ENCODE assay signal across 34 cellular contexts in the genomic region with DNA sequence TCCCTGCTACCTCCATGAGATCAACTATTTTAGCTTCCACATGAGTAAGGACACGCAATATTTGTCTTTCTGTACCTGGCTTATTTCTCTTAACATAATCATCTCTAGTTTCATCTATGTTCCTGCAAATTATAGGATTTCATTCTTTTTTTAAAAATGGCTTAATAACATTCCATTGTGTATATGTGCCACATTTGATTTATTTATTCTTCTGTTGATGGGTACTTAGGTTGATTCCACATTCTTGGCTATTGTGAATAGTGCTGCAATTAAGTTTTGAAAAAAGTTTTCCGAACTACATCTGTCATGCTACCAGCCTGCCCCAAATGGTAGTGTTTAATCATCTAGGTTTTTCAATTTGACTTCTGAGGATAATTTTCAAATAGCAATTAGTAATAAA.
"Had no signal": no experiment of that assay in that cellular context is flagged by ENCODE, and none has a peak within 500 bp of the region (broad histone marks: within the 10 kb centered on the region; RNA-seq: fewer than 3 reads in every experiment).

No MANE protein-coding gene starts in this region.

- H3K4me3 ChIP-seq: adrenal gland, body of pancreas, breast epithelium had no signal

- H3K9me3 Mint-ChIP-seq: activated B cell treated with CpG ODN at 0.5 μM for 24 hours; activated CD4-positive, alpha-beta memory T cell treated with anti-CD3 and anti-CD28 coated beads, Interleukin-2, amount 10 ng/mL, durations not matched to agents 7 days and 5 days; activated CD4-positive, alpha-beta T cell treated with anti-CD3 and anti-CD28 coated beads, Interleukin-2, amount 10 ng/mL, durations not matched to agents 7 days and 5 days; activated T-helper 2 cell treated with anti-CD3 and anti-CD28 coated beads, Interferon-gamma antibody, Interleukin-2, Interleukin-4, amounts not matched to agents 10 μg/mL and 5 μg/mL and 100 μg/mL, durations not matched to agents 14 hours and 24 hours and 36 hours; T-helper 1 cell treated with Interleukin-12 subunit alpha and Interleukin-12 subunit beta and Interleukin-4 antibody, amounts not matched to agents 30 μg/mL and 1 μg/mL, for 36 hours had no signal

- H3K9me3 ChIP-seq: adrenal gland, body of pancreas, breast epithelium had no signal

- H3K4me3 Mint-ChIP-seq: activated B cell treated with CpG ODN at 0.5 μM for 24 hours; activated CD4-positive, alpha-beta memory T cell treated with anti-CD3 and anti-CD28 coated beads, Interleukin-2, amount 10 ng/mL, durations not matched to agents 7 days and 5 days; activated CD4-positive, alpha-beta T cell treated with anti-CD3 and anti-CD28 coated beads for 36 hours; activated CD4-positive, alpha-beta T cell treated with anti-CD3 and anti-CD28 coated beads, Interleukin-2, amount 10 ng/mL, durations not matched to agents 7 days and 5 days; activated CD8-positive, alpha-beta memory T cell treated with anti-CD3 and anti-CD28 coated beads, Interleukin-2, amount 10 ng/mL, durations not matched to agents 7 days and 5 days; activated CD8-positive, alpha-beta T cell treated with anti-CD3 and anti-CD28 coated beads, Interleukin-2, amount 10 ng/mL, durations not matched to agents 7 days and 5 days; activated naive CD4-positive, alpha-beta T cell treated with anti-CD3 and anti-CD28 coated beads for 36 hours; activated naive CD8-positive, alpha-beta T cell treated with anti-CD3 and anti-CD28 coated beads for 36 hours; activated T-cell treated with anti-CD3 and anti-CD28 coated beads, Interleukin-2, amount 50 U/mL, for 24 hours; T-helper 1 cell treated with Interleukin-12 subunit alpha and Interleukin-12 subunit beta and Interleukin-4 antibody, amounts not matched to agents 30 μg/mL and 1 μg/mL, for 36 hours; T-helper 2 cell treated with Interferon-gamma antibody and Interleukin-4, amounts not matched to agents 5 μg/mL and 100 μg/mL, for 36 hours had no signal

- FAIRE-seq: astrocyte had no signal

- H3K4me1 Mint-ChIP-seq: activated CD4-positive, alpha-beta memory T cell treated with anti-CD3 and anti-CD28 coated beads, Interleukin-2, amount 10 ng/mL, durations not matched to agents 7 days and 5 days; activated CD4-positive, alpha-beta T cell treated with anti-CD3 and anti-CD28 coated beads for 36 hours; activated CD4-positive, alpha-beta T cell treated with anti-CD3 and anti-CD28 coated beads, Interleukin-2, amount 10 ng/mL, durations not matched to agents 7 days and 5 days; activated naive CD8-positive, alpha-beta T cell treated with anti-CD3 and anti-CD28 coated beads for 36 hours had no signal

- H3K27me3 Mint-ChIP-seq: activated B cell treated with CpG ODN at 0.5 μM for 24 hours; activated CD4-positive, alpha-beta memory T cell treated with anti-CD3 and anti-CD28 coated beads, Interleukin-2, amount 10 ng/mL, durations not matched to agents 7 days and 5 days; activated CD4-positive, alpha-beta T cell treated with anti-CD3 and anti-CD28 coated beads for 36 hours; activated CD4-positive, alpha-beta T cell treated with anti-CD3 and anti-CD28 coated beads, Interleukin-2, amount 10 ng/mL, durations not matched to agents 7 days and 5 days; activated CD8-positive, alpha-beta memory T cell treated with anti-CD3 and anti-CD28 coated beads, Interleukin-2, amount 10 ng/mL, durations not matched to agents 7 days and 5 days; activated naive CD8-positive, alpha-beta T cell treated with anti-CD3 and anti-CD28 coated beads for 36 hours; activated T-cell treated with anti-CD3 and anti-CD28 coated beads, Interleukin-2, amount 50 U/mL, for 24 hours had no signal

- H3K27me3 ChIP-seq: adrenal gland, body of pancreas, brain microvascular endothelial cell, breast epithelium had no signal

- H3K27ac ChIP-seq: adrenal gland, body of pancreas, brain microvascular endothelial cell, breast epithelium, VCaP had no signal

- H3K27ac Mint-ChIP-seq: activated B cell treated with CpG ODN at 0.5 μM for 24 hours; activated CD4-positive, alpha-beta memory T cell treated with anti-CD3 and anti-CD28 coated beads, Interleukin-2, amount 10 ng/mL, durations not matched to agents 7 days and 5 days; activated CD4-positive, alpha-beta T cell treated with anti-CD3 and anti-CD28 coated beads for 36 hours; activated CD4-positive, alpha-beta T cell treated with anti-CD3 and anti-CD28 coated beads, Interleukin-2, amount 10 ng/mL, durations not matched to agents 7 days and 5 days; activated CD8-positive, alpha-beta memory T cell treated with anti-CD3 and anti-CD28 coated beads, Interleukin-2, amount 10 ng/mL, durations not matched to agents 7 days and 5 days; activated CD8-positive, alpha-beta T cell treated with anti-CD3 and anti-CD28 coated beads, Interleukin-2, amount 10 ng/mL, durations not matched to agents 7 days and 5 days; activated naive CD4-positive, alpha-beta T cell treated with anti-CD3 and anti-CD28 coated beads for 36 hours; activated naive CD4-positive, alpha-beta T cell treated with anti-CD3 and anti-CD28 coated beads, Interleukin-2, amount 50 U/mL, for 72 hours; activated naive CD8-positive, alpha-beta T cell treated with anti-CD3 and anti-CD28 coated beads for 36 hours; activated T-cell treated with anti-CD3 and anti-CD28 coated beads, Interleukin-2, amount 50 U/mL, for 24 hours; activated T-helper 2 cell treated with anti-CD3 and anti-CD28 coated beads, Interferon-gamma antibody, Interleukin-2, Interleukin-4, amounts not matched to agents 10 μg/mL and 5 μg/mL and 100 μg/mL, durations not matched to agents 14 hours and 24 hours and 36 hours; T-helper 1 cell treated with Interleukin-12 subunit alpha and Interleukin-12 subunit beta and Interleukin-4 antibody, amounts not matched to agents 30 μg/mL and 1 μg/mL, for 36 hours; T-helper 2 cell treated with Interferon-gamma antibody and Interleukin-4, amounts not matched to agents 5 μg/mL and 100 μg/mL, for 36 hours had no signal

- H3K4me1 ChIP-seq: adrenal gland, breast epithelium had no signal

- H3K36me3 ChIP-seq: adrenal gland, brain microvascular endothelial cell had no signal

- ATAC-seq: activated CD4-positive, alpha-beta T cell treated with anti-CD3 and anti-CD28 coated beads for 36 hours; activated CD8-positive, alpha-beta memory T cell treated with anti-CD3 and anti-CD28 coated beads, Interleukin-2, amount 10 ng/mL, durations not matched to agents 7 days and 5 days; activated CD8-positive, alpha-beta T cell treated with anti-CD3 and anti-CD28 coated beads, Interleukin-2, amount 10 ng/mL, durations not matched to agents 7 days and 5 days; activated naive CD4-positive, alpha-beta T cell treated with anti-CD3 and anti-CD28 coated beads, Interleukin-2, amount 50 U/mL, for 72 hours; body of pancreas had no signal

- DNase-seq: activated B cell treated with CpG ODN at 0.5 μM for 24 hours; activated CD4-positive, alpha-beta memory T cell treated with anti-CD3 and anti-CD28 coated beads, Interleukin-2, amount 10 ng/mL, durations not matched to agents 7 days and 5 days; activated CD4-positive, alpha-beta T cell treated with anti-CD3 and anti-CD28 coated beads for 36 hours; activated CD4-positive, alpha-beta T cell treated with anti-CD3 and anti-CD28 coated beads for 48 hours; activated CD4-positive, alpha-beta T cell treated with anti-CD3 and anti-CD28 coated beads, Interleukin-2, amount 10 ng/mL, durations not matched to agents 7 days and 5 days; activated CD4-positive, alpha-beta T cell treated with anti-CD3 and anti-CD28 coated beads, Interleukin-2, amount 50 U/mL, for 48 hours; activated CD4-positive, CD25-positive, alpha-beta regulatory T cell treated with anti-CD3 and anti-CD28 coated beads, Interleukin-2, amount 50 U/mL, for 72 hours; activated CD8-positive, alpha-beta memory T cell treated with anti-CD3 and anti-CD28 coated beads for 24 hours; activated CD8-positive, alpha-beta memory T cell treated with anti-CD3 and anti-CD28 coated beads, Interleukin-2, amount 10 ng/mL, durations not matched to agents 7 days and 5 days; activated CD8-positive, alpha-beta memory T cell treated with anti-CD3 and anti-CD28 coated beads, Interleukin-2, amount 50 U/mL, for 48 hours; activated CD8-positive, alpha-beta T cell treated with anti-CD3 and anti-CD28 coated beads, Interleukin-2, amount 10 ng/mL, durations not matched to agents 7 days and 5 days; activated effector memory CD4-positive, alpha-beta T cell treated with Interleukin-2 at 50 U/mL for 16 hours; activated gamma-delta T cell; activated naive CD4-positive, alpha-beta T cell treated with anti-CD3 and anti-CD28 coated beads for 36 hours; activated naive CD4-positive, alpha-beta T cell treated with anti-CD3 and anti-CD28 coated beads, Interleukin-2, amount 50 U/mL, for 16 hours; activated naive CD8-positive, alpha-beta T cell treated with anti-CD3 and anti-CD28 coated beads for 36 hours; activated T-cell treated with anti-CD3 and anti-CD28 coated beads, Interleukin-2, amount 50 U/mL, for 24 hours; activated T-cell treated with anti-CD3 and anti-CD28 coated beads, Interleukin-2, amount 50 U/mL, for 48 hours; adrenal gland; amniotic stem cell; aorta; body of pancreas; brain microvascular endothelial cell; central memory CD4-positive, alpha-beta T cell; T-helper 1 cell; T-helper 2 cell; T-helper 9 cell had no signal
